25 cellular contexts compared by ENCODE assay signal in the genomic region with DNA sequence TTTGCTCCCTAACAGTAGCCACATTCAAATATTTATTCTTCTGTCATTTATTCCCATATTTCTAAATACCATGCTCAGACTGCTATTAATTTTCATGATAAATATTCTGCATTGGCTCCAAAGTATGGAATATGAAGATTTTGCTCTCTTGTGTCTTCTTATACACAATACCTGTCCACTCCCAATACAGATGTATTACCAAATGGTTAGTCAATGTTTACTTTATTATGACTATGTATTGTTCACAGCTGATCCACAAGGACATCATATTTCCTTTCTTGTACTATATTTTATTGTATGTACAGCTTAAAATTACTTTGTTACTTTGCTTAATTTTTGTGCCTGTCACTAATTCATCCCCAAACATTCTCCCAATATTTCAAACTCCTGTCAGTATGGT.
DNase-seq lines count a peak whose midpoint lies in the region; ATAC-seq, FAIRE-seq and TF ChIP-seq lines count a peak whose summit lies in the region.
"Had no signal": no experiment of that assay in that cellular context is flagged by ENCODE, and none has a peak within 500 bp of the region (broad histone marks: within the 10 kb centered on the region; RNA-seq: fewer than 3 reads in every experiment).

No MANE protein-coding gene starts in this region.

- no peak overlapping the region for H3K9ac ChIP-seq in endothelial cell of umbilical vein (replicated peaks; ENCODE audit: extremely low read depth, insufficient read depth, low read length)
- H3K9ac ChIP-seq: GM23248 had no signal

- no peaks in the 10 kb centered on the region for H3K9me1 ChIP-seq in endothelial cell of umbilical vein (replicated peaks; ENCODE audit: control insufficient read depth, extremely low read depth, insufficient read depth, low read length)

- H3K79me2 ChIP-seq in endothelial cell of umbilical vein (ENCODE audit: control insufficient read depth, insufficient read depth, low read length), result no peaks in the 10 kb centered on the region

- dilution Hi-C loops in endothelial cell of umbilical vein (cut with MboI; ENCODE audit: extremely low pct_ligation_motif_present, low sequenced_read_pairs), result no loop called here

- no peaks in the 10 kb centered on the region for H4K20me1 ChIP-seq in endothelial cell of umbilical vein (replicated peaks; ENCODE audit: control insufficient read depth, extremely low read depth, insufficient read depth, low read length)

- POLR2A ChIA-PET in RWPE1 (lab: Yijun Ruan, JAX; ENCODE audit: low non-redundant PET) (no interaction called here), endothelial cell of umbilical vein (lab: Charles Lee) (no interaction called here)

- no peaks in the 10 kb centered on the region for H3K4me1 ChIP-seq in endothelial cell of umbilical vein (ENCODE audit: control insufficient read depth, extremely low read depth, insufficient read depth, low read length)
- no peaks in the 10 kb centered on the region for H3K4me1 ChIP-seq in aorta (ENCODE audit: control insufficient read depth in 1 of 2, insufficient read depth in 2 of 2, low read length in 2 of 2)
- H3K4me1 ChIP-seq: BE2C, HAP-1 had no signal

- FAIRE-seq in endothelial cell of umbilical vein (lab: Jason Lieb, UNC), result no peak
- FAIRE-seq: A204.1, G401.6, GM12891, GM19239, HepG2 had no signal

- H3K36me3 ChIP-seq in endothelial cell of umbilical vein (ENCODE audit: control insufficient read depth in 2 of 2, extremely low read depth in 1 of 2, insufficient read depth in 2 of 2, low read length in 2 of 2) (no peaks in the 10 kb centered on the region), aorta (ENCODE audit: control insufficient read depth in 1 of 2, insufficient read depth in 2 of 2, low read length in 1 of 2) (no peaks in the 10 kb centered on the region)
- H3K36me3 ChIP-seq: BE2C, HAP-1 had no signal

- TF ChIP-seq CTCF in RWPE1 (conservative IDR thresholded peaks at IDR 0.05; ENCODE audit: low read depth) (no peak), endothelial cell of umbilical vein (IDR thresholded peaks at IDR 0.05; ENCODE audit: extremely low read depth in 1 of 2, insufficient read depth in 1 of 2, low read depth in 1 of 2, low read length in 2 of 2) (no peak)

- no peaks in the 10 kb centered on the region for H3K27me3 ChIP-seq in endothelial cell of umbilical vein (ENCODE audit: control insufficient read depth in 2 of 2, insufficient read depth in 2 of 2, low read length in 2 of 2)
- H3K27me3 ChIP-seq in aorta (ENCODE audit: control insufficient read depth in 1 of 2, insufficient read depth in 2 of 2, low read length in 1 of 2), result peaks cover 0 to 1% of the 10 kb centered on the region in 2 donors
- H3K27me3 ChIP-seq: BE2C had no signal

- CTCF ChIA-PET in RWPE1 (lab: Yijun Ruan, JAX), result no interaction called here
- CTCF ChIA-PET in endothelial cell of umbilical vein (lab: Charles Lee), result no interaction called here

- H3K9me3 ChIP-seq in endothelial cell of umbilical vein (replicated peaks; ENCODE audit: control insufficient read depth, insufficient read depth, low read length), result peaks cover 2% of the 10 kb centered on the region
- no peaks in the 10 kb centered on the region for H3K9me3 ChIP-seq in aorta (ENCODE audit: control insufficient read depth, low read length)
- H3K9me3 ChIP-seq: BE2C, HAP-1 had no signal

- H3K4me2 ChIP-seq in endothelial cell of umbilical vein (ENCODE audit: insufficient read depth, low read length), result no peak overlapping the region

- H3K4me3 ChIP-seq in endothelial cell of umbilical vein (replicated peaks in 1 of 3; ENCODE audit: insufficient read depth in 1 of 3, low read depth in 1 of 3, low read length in 3 of 3), result no peak overlapping the region
- H3K4me3 ChIP-seq in aorta (ENCODE audit: low read length in 2 of 2), result no peak overlapping the region
- H3K4me3 ChIP-seq: GM23248, HAP-1 had no signal

- TF ChIP-seq POLR2A in endothelial cell of umbilical vein (IDR thresholded peaks at IDR 0.05; ENCODE audit: low read depth, low read length), result no peak

- H3K27ac ChIP-seq in RWPE1 (no peak overlapping the region), endothelial cell of umbilical vein (ENCODE audit: insufficient read depth, low read depth, low read length) (no peak overlapping the region), aorta (ENCODE audit: low read depth in 1 of 2, low read length in 2 of 2) (no peak overlapping the region)
- H3K27ac ChIP-seq: GM23248, HL-60 had no signal

- no TSS peak for BruUV-seq in endothelial cell of umbilical vein (replicated peaks; lab: Mats Ljungman, UMichigan)

- H2AFZ ChIP-seq in endothelial cell of umbilical vein (ENCODE audit: low read depth, low read length), result no peak overlapping the region
- H2AFZ ChIP-seq: GM23248 had no signal

- ATAC-seq in aorta (ENCODE audit: low FRiP score), result no peak
- ATAC-seq: HepG2 had no signal

- intact Hi-C loops in endothelial cell of umbilical vein (cut with micrococcal nuclease), result no loop called here
- intact Hi-C loops in aorta (cut with DNase I), result no loop called here

- DNase-seq in HPDE6-E6E7 (ENCODE audit: extremely low spot score), result peak; percentile 54
- DNase-seq in RWPE1 (ENCODE audit: low spot score), result peak; percentile 15
- DNase-seq in endothelial cell of umbilical vein (ENCODE audit: low read depth, low spot score), result no peak
- no peak for DNase-seq in aorta
- no peak for DNase-seq in activated naive CD4-positive, alpha-beta T cell (lab: John Stamatoyannopoulos, UW)
- DNase-seq in NK-92 treated with Interleukin-12 subunit alpha and Interleukin-12 subunit beta, amount 100 ng/mL, for 24 hours (lab: John Stamatoyannopoulos, UW), result no peak
- DNase-seq in stimulated activated CD4-positive, alpha-beta T cell treated with anti-CD3 and anti-CD28 coated beads, Interleukin-12 subunit alpha, Interleukin-12 subunit beta, amount 100 ng/mL, for 4 hours, result no peak
- DNase-seq: ACHN; BE2C; C1 segment of cervical spinal cord; CD4-positive, CD25-positive, alpha-beta regulatory T cell; CD8-positive, alpha-beta memory T cell; COR-L47; DMS 273 treated with DMSO at 0.1 percent for 48 hours; DMS53; DND-41; EL; GM23248 had no signal

TF ChIP-seq in endothelial cell of umbilical vein, 7 proteins besides CTCF, POLR2A, EP300 and RAD21:
- no peak for TF ChIP-seq EZH2 (IDR thresholded peaks at IDR 0.05; ENCODE audit: borderline replicate concordance, low read depth, low read length, severe bottlenecking)
- no peak for TF ChIP-seq POLR2AphosphoS5 (IDR thresholded peaks at IDR 0.05; ENCODE audit: insufficient read depth, low read depth, low read length)
- TF ChIP-seq FOS (IDR thresholded peaks at IDR 0.05; ENCODE audit: borderline replicate concordance, insufficient read depth, low read length), result peak; percentile 9
- TF ChIP-seq MAX (IDR thresholded peaks at IDR 0.05; ENCODE audit: insufficient read depth, insufficient read length), result no peak
- no peak for TF ChIP-seq MYC (IDR thresholded peaks at IDR 0.05; ENCODE audit: low read depth, low read length)
- TF ChIP-seq GATA2 (IDR thresholded peaks at IDR 0.05; ENCODE audit: insufficient read depth, insufficient read length, low read depth, low read length), result no peak
- TF ChIP-seq JUN (IDR thresholded peaks at IDR 0.05; ENCODE audit: borderline replicate concordance, insufficient read depth, insufficient read length, low read depth), result no peak

Comparison
In these comparisons a context has a peak if more than half of its experiments do, and no peak if none do; other contexts are left out.
1. DNase-seq: peak in HPDE6-E6E7 (single experiment) and RWPE1 (single experiment); none in endothelial cell of umbilical vein (single experiment), aorta (0 of 2), activated naive CD4-positive, alpha-beta T cell (0 of 4), NK-92 treated with Interleukin-12 subunit alpha and Interleukin-12 subunit beta, amount 100 ng/mL, for 24 hours (single experiment) and stimulated activated CD4-positive, alpha-beta T cell treated with anti-CD3 and anti-CD28 coated beads, Interleukin-12 subunit alpha, Interleukin-12 subunit beta, amount 100 ng/mL, for 4 hours (single experiment).